Comparison of ENCODE assay signal across 10 cellular contexts in genomic region chr17:77371888-77372443, GRCh38.
DNase-seq lines count a peak whose midpoint lies in the region; ATAC-seq, FAIRE-seq and TF ChIP-seq lines count a peak whose summit lies in the region.
"Had no signal": no experiment of that assay in that cellular context is flagged by ENCODE, and none has a peak within 500 bp of the region (broad histone marks: within the 10 kb centered on the region; RNA-seq: fewer than 3 reads in every experiment).

No MANE protein-coding gene starts in this region.

- no peak for ATAC-seq in gastroesophageal sphincter
- ATAC-seq in psoas muscle = no peak

- FAIRE-seq in RCC 7860 (lab: Jason Lieb, UNC) = no peak

- H3K36me3 ChIP-seq in gastroesophageal sphincter (no peaks in the 10 kb centered on the region), psoas muscle (ENCODE audit: insufficient read depth in 1 of 2, low read depth in 1 of 2) (no peaks in the 10 kb centered on the region)

- POLR2A ChIA-PET in HEK293T (lab: Yijun Ruan, JAX) = no interaction called here

- no peak for TF ChIP-seq EP300 in gastroesophageal sphincter (IDR thresholded peaks at IDR 0.05)

- intact Hi-C loops in psoas muscle (cut with DNase I) = loop anchor here in 1 of 2 donors (5.0 kb wide), 1 partner anchor 40 kb away; no protein-coding TSS in a partner anchor

- H3K27ac ChIP-seq in gastroesophageal sphincter = peak overlapping the region; percentile 91 to 99 (median 96)
- peak overlapping the region; percentile 83 for H3K27ac ChIP-seq in psoas muscle

- H3K4me1 ChIP-seq in gastroesophageal sphincter = peaks cover 7 to 71% (median 38%) of the 10 kb centered on the region in 3 donors
- H3K4me1 ChIP-seq in psoas muscle = peaks cover 49% of the 10 kb centered on the region

- CTCF ChIA-PET in HEK293T (lab: Yijun Ruan, JAX) = no interaction called here

- TF ChIP-seq POLR2A in gastroesophageal sphincter (IDR thresholded peaks at IDR 0.05) = no peak

- no peaks in the 10 kb centered on the region for H3K27me3 ChIP-seq in gastroesophageal sphincter
- no peaks in the 10 kb centered on the region for H3K27me3 ChIP-seq in psoas muscle (ENCODE audit: insufficient read depth in 3 of 3, low read length in 2 of 3)

- H3K9me3 ChIP-seq in gastroesophageal sphincter (no peaks in the 10 kb centered on the region), psoas muscle (no peaks in the 10 kb centered on the region)

- H3K4me3 ChIP-seq in GM12864 (ENCODE audit: low read depth, low read length) = peak overlapping the region; percentile 59
- peak overlapping the region; percentile 91 for H3K4me3 ChIP-seq in WI38 (ENCODE audit: low read depth, low read length)
- H3K4me3 ChIP-seq in gastroesophageal sphincter = peak overlapping the region in 1 of 2 donors; percentile 95
- H3K4me3 ChIP-seq in psoas muscle = peak overlapping the region; percentile 79

- WGBS in gastroesophageal sphincter (ENCODE audit: low coverage in 1 of 2), 2 donors = 20 to 60% methylated on average over 1 to 2 of the region's 16 CpGs
- WGBS in psoas muscle, 3 donors = 64 to 80% (median 68%) methylated on average over 16 of the region's 16 CpGs

- TF ChIP-seq CTCF in GM12864 (IDR thresholded peaks at IDR 0.05; ENCODE audit: low read depth, low read length, missing control alignments) (no peak), WI38 (IDR thresholded peaks at IDR 0.05; ENCODE audit: low read depth, low read length) (no peak), gastroesophageal sphincter (IDR thresholded peaks at IDR 0.05) (no peak), psoas muscle (IDR thresholded peaks at IDR 0.05) (no peak)

- DNase-seq in GM12864 (ENCODE audit: low read depth) = no peak
- peak in 1 of 2 donors; percentile 48 for DNase-seq in psoas muscle
- DNase-seq in HEK293T (ENCODE audit: extremely low spot score) = no peak
- DNase-seq in AML-193 (lab: John Stamatoyannopoulos, UW) = no peak
- DNase-seq in UCSD-AML1 (lab: John Stamatoyannopoulos, UW; ENCODE audit: unreplicated experiment) = no peak
- DNase-seq in RCC 7860 (ENCODE audit: low spot score) = no peak
- DNase-seq: effector CD4-positive, alpha-beta T cell; NCI-H524 treated with DMSO at 0.1 percent for 48 hours had no signal

TF ChIP-seq in HEK293T, 16 proteins besides CTCF, POLR2A, EP300 and RAD21:
- no peak for TF ChIP-seq FOXK2 (IDR thresholded peaks at IDR 0.05)
- no peak for TF ChIP-seq SUZ12 (IDR thresholded peaks at IDR 0.05)
- TF ChIP-seq SP1 (IDR thresholded peaks at IDR 0.05) = no peak
- no peak for TF ChIP-seq ARNT (IDR thresholded peaks at IDR 0.05)
- no peak for TF ChIP-seq FOXA1 (IDR thresholded peaks at IDR 0.05)
- TF ChIP-seq LEF1 (IDR thresholded peaks at IDR 0.05; ENCODE audit: borderline replicate concordance) = no peak
- no peak for TF ChIP-seq PKNOX1 (IDR thresholded peaks at IDR 0.05)
- TF ChIP-seq BHLHE40 (IDR thresholded peaks at IDR 0.05; ENCODE audit: borderline replicate concordance) = no peak
- TF ChIP-seq FOXM1 (IDR thresholded peaks at IDR 0.05; ENCODE audit: borderline replicate concordance) = no peak
- TF ChIP-seq NFRKB (IDR thresholded peaks at IDR 0.05) = no peak
- TF ChIP-seq L3MBTL2 (conservative IDR thresholded peaks at IDR 0.05) = no peak
- TF ChIP-seq ZNF384 (IDR thresholded peaks at IDR 0.05) = no peak
- no peak for TF ChIP-seq ELF4 (IDR thresholded peaks at IDR 0.05)
- no peak for TF ChIP-seq TARDBP (IDR thresholded peaks at IDR 0.05)
- no peak for TF ChIP-seq HDGF (IDR thresholded peaks at IDR 0.05; ENCODE audit: borderline replicate concordance)
- TF ChIP-seq CTBP1 (IDR thresholded peaks at IDR 0.05; ENCODE audit: borderline replicate concordance) = no peak
